Comparison of ENCODE assay signal across 1 cellular context in the genomic region with DNA sequence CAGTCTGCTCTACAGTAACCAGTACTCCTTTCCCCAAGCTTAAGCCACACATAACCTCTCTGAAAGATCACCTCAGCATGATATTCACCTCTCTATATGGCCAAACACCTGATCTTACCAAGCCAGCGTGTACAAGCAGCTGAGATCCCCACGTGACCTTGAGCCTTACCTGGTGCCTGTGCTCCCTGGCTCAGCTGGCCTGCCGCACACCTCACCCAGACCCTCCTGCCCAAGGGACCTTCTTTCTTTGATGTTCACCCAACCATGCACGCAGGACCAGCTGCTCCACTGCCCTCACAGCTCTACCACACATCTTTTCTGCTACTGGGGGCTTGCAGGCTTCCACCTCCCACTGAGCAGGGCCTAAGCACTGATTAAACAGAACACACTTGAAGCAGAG.
TF ChIP-seq lines count a peak whose summit lies in the region.

No MANE protein-coding gene starts in this region.

TF ChIP-seq in GM12878, 131 proteins besides CTCF, POLR2A, EP300 and RAD21:
- TF ChIP-seq, protein P1, sequence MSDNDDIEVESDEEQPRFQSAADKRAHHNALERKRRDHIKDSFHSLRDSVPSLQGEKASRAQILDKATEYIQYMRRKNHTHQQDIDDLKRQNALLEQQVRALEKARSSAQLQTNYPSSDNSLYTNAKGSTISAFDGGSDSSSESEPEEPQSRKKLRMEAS (IDR thresholded peaks at IDR 0.05; ENCODE audit: low read depth, low read length), result no peak
- peak; percentile 49; the same call in 1 of the 2 replicates for TF ChIP-seq PAX5 (IDR thresholded peaks at IDR 0.05; ENCODE audit: borderline replicate concordance, low read depth, low read length)
- TF ChIP-seq, protein P2, sequence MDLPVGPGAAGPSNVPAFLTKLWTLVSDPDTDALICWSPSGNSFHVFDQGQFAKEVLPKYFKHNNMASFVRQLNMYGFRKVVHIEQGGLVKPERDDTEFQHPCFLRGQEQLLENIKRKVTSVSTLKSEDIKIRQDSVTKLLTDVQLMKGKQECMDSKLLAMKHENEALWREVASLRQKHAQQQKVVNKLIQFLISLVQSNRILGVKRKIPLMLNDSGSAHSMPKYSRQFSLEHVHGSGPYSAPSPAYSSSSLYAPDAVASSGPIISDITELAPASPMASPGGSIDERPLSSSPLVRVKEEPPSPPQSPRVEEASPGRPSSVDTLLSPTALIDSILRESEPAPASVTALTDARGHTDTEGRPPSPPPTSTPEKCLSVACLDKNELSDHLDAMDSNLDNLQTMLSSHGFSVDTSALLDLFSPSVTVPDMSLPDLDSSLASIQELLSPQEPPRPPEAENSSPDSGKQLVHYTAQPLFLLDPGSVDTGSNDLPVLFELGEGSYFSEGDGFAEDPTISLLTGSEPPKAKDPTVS (IDR thresholded peaks at IDR 0.05; ENCODE audit: low read depth, low read length), result no peak
- no peak for TF ChIP-seq MYB (IDR thresholded peaks at IDR 0.05; ENCODE audit: borderline replicate concordance, low read depth, low read length)
- no peak for TF ChIP-seq CBFB (IDR thresholded peaks at IDR 0.05; ENCODE audit: low read depth)
- TF ChIP-seq, protein P3, sequence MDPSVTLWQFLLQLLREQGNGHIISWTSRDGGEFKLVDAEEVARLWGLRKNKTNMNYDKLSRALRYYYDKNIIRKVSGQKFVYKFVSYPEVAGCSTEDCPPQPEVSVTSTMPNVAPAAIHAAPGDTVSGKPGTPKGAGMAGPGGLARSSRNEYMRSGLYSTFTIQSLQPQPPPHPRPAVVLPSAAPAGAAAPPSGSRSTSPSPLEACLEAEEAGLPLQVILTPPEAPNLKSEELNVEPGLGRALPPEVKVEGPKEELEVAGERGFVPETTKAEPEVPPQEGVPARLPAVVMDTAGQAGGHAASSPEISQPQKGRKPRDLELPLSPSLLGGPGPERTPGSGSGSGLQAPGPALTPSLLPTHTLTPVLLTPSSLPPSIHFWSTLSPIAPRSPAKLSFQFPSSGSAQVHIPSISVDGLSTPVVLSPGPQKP (IDR thresholded peaks at IDR 0.05; ENCODE audit: low read depth, low read length), result no peak
- TF ChIP-seq RELA (IDR thresholded peaks at IDR 0.05; ENCODE audit: borderline replicate concordance, partially characterized antibody), result no peak
- TF ChIP-seq SIX5 (IDR thresholded peaks at IDR 0.05; ENCODE audit: low read depth, low read length, severe bottlenecking), result no peak
- TF ChIP-seq, protein P4, sequence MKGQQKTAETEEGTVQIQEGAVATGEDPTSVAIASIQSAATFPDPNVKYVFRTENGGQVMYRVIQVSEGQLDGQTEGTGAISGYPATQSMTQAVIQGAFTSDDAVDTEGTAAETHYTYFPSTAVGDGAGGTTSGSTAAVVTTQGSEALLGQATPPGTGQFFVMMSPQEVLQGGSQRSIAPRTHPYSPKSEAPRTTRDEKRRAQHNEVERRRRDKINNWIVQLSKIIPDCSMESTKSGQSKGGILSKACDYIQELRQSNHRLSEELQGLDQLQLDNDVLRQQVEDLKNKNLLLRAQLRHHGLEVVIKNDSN (IDR thresholded peaks at IDR 0.05; ENCODE audit: borderline replicate concordance, extremely low read length, insufficient read depth, low read depth, low read length), result peak; percentile 66
- no peak for TF ChIP-seq RBBP5 (conservative IDR thresholded peaks at IDR 0.05)
